In the genomic region with DNA sequence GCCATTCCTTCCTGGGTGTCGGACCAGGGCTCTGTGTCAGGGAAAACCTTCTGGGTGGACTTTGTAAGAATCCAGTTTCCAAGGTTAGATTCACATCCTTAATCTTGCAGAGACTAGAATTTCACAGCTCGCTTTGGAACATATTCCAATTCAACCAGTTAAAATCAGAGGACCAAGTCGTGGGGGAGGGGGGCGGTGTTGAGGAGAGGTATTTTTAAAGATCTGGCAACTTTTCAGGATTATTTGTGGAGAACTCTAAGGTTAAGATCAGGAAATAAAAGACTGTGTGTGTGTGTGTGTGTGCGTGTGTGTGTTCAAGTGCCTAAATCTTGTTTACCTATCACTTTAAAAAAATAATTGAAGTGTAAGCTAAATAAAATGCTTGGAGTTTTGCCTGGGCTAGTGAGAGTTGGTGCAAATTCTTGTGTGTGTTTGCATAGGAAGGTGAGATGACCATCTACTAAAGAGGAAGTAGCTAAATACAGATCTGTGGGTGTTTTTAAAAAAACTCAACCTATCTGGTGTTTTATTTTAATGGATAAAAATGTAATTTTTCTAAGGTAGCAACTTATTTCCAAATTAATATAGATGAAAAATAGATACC, we compare ENCODE assay signal across 16 cellular contexts. TPM values are rescaled to one million over a fixed set of nuclear protein-coding genes. Genes with fewer than 3 reads are reported as not detected.
A peak's percentile ranks its signal among the peaks of the same experiment; 100 is the strongest.
DNase-seq lines count a peak whose midpoint lies in the region; ATAC-seq, FAIRE-seq and TF ChIP-seq lines count a peak whose summit lies in the region.
"Had no signal": no experiment of that assay in that cellular context is flagged by ENCODE, and none has a peak within 500 bp of the region (broad histone marks: within the 10 kb centered on the region; RNA-seq: fewer than 3 reads in every experiment).

No MANE protein-coding gene starts in this region.

- H3K4me1 ChIP-seq in GM12878 (ENCODE audit: control insufficient read depth, insufficient read depth, low read length) (peaks cover 8% of the 10 kb centered on the region), mesendoderm (ENCODE audit: control insufficient read depth, low read depth, low read length) (peaks cover 2% of the 10 kb centered on the region)

- H3K27me3 ChIP-seq in GM12878 (replicated peaks in 1 of 2; ENCODE audit: control insufficient read depth in 2 of 2, insufficient read depth in 2 of 2, low read length in 1 of 2) (peaks cover 1 to 3% of the 10 kb centered on the region in 2 experiments; a peak in 3 of 4 replicates), mesendoderm (ENCODE audit: insufficient read depth, low read length, poor library complexity) (no peaks in the 10 kb centered on the region)
- H3K27me3 ChIP-seq: ovary had no signal

- no peak overlapping the region for H3K23ac ChIP-seq in mesendoderm (ENCODE audit: low read length)

- ATAC-seq in GM12878: peak; percentile 51; the same call in 2 of the 3 replicates
- no peak for ATAC-seq in GM21390 (IDR thresholded peaks at IDR 0.05; ENCODE audit: unreplicated experiment)
- ATAC-seq: WTC11 had no signal

- H3K4me3 ChIP-seq in GM12878: no peak overlapping the region
- H3K4me3 ChIP-seq in mesendoderm (ENCODE audit: low read length): no peak overlapping the region
- H3K4me3 ChIP-seq: ovary, skin epidermis had no signal

- H3K27ac Mint-ChIP-seq in osteocyte (ENCODE audit: unreplicated experiment): no peak overlapping the region
- H3K27ac Mint-ChIP-seq: activated naive CD4-positive, alpha-beta T cell treated with anti-CD3 and anti-CD28 coated beads, Interleukin-2, amount 10 ng/mL, durations not matched to agents 7 days and 5 days; WTC11 had no signal

- 52% methylated on average over 5 of the region's 5 CpGs for whole genome bisulfite sequencing in GM12878 (ENCODE audit: insufficient coverage, insufficient replicate concordance, low lambda C conversion rate, missing lambda C conversion rate)
- WGBS in mesendoderm (ENCODE audit: extremely low coverage, insufficient coverage, low lambda C conversion rate): no CpG with 5 or more reads among the region's 5 CpGs

- no peak overlapping the region for H4K8ac ChIP-seq in mesendoderm (ENCODE audit: low read depth, low read length)

- H3K36me3 ChIP-seq in GM12878 (ENCODE audit: control insufficient read depth in 2 of 2, insufficient read depth in 2 of 2, low read length in 1 of 2): no peaks in the 10 kb centered on the region
- no peaks in the 10 kb centered on the region for H3K36me3 ChIP-seq in mesendoderm (ENCODE audit: control insufficient read depth, insufficient read depth, low read length)
- H3K36me3 ChIP-seq: brain microvascular endothelial cell, ovary had no signal

- H3K9ac ChIP-seq in GM12878 (ENCODE audit: control insufficient read depth, insufficient read depth, low read length) (no peak overlapping the region), mesendoderm (ENCODE audit: low read length) (no peak overlapping the region)

- no peak for TF ChIP-seq RAD21 in GM12878 (IDR thresholded peaks at IDR 0.05; ENCODE audit: insufficient read depth, low read depth, low read length)

- H4K20me1 ChIP-seq in GM12878 (ENCODE audit: control insufficient read depth, insufficient read depth): no peaks in the 10 kb centered on the region; the same call in 1 of the 2 replicates

- in situ Hi-C loops in GM12878 (cut with MboI): no loop called here

- no peak overlapping the region for H2BK120ac ChIP-seq in mesendoderm (ENCODE audit: low read depth, low read length)

- H3K9me3 Mint-ChIP-seq in osteocyte (ENCODE audit: unreplicated experiment): no peaks in the 10 kb centered on the region
- H3K9me3 Mint-ChIP-seq: activated naive CD4-positive, alpha-beta T cell treated with anti-CD3 and anti-CD28 coated beads, Interleukin-2, amount 10 ng/mL, durations not matched to agents 7 days and 5 days; effector memory CD8-positive, alpha-beta T cell; WTC11 had no signal

- POLR2A ChIA-PET in GM12878 (lab: Charles Lee): interaction anchor here (0.7 kb wide), 1 partner anchor 30 kb away, joined by 3 read pairs; no protein-coding TSS in a partner anchor

- TF ChIP-seq POLR2A in GM12878 (IDR thresholded peaks at IDR 0.05; ENCODE audit: low read depth, low read length): no peak

- no peak overlapping the region for H4K5ac ChIP-seq in mesendoderm (ENCODE audit: low read length)

- no peak overlapping the region for H3K4me2 ChIP-seq in GM12878 (ENCODE audit: control insufficient read depth, insufficient read depth)
- H3K4me2 ChIP-seq in mesendoderm (ENCODE audit: low read length): no peak overlapping the region

- RAD21 ChIA-PET in GM12878 (lab: Charles Lee; ENCODE audit: unreplicated experiment): no interaction called here

- intact Hi-C loops in GM12878 (cut with micrococcal nuclease; ENCODE audit: unreplicated experiment): no loop called here

- H3K36me3 Mint-ChIP-seq in osteocyte (ENCODE audit: unreplicated experiment): no peaks in the 10 kb centered on the region
- H3K36me3 Mint-ChIP-seq: WTC11 had no signal

- H3K79me2 ChIP-seq in GM12878 (ENCODE audit: control insufficient read depth, insufficient read depth, low read length): no peaks in the 10 kb centered on the region
- H3K79me2 ChIP-seq in mesendoderm (ENCODE audit: control insufficient read depth, insufficient read depth, low read length): no peaks in the 10 kb centered on the region

- H2AFZ ChIP-seq in GM12878 (ENCODE audit: control insufficient read depth, low read depth, low read length): no peak overlapping the region

- BruUV-seq in GM12878 (replicated peaks; lab: Mats Ljungman, UMichigan): no TSS peak

- SMC1A ChIA-PET in GM12878 (lab: Charles Lee; ENCODE audit: uncharacterized antibody, unreplicated experiment): interaction anchor here (0.7 to 2.6 kb wide), 8 partner anchors 10 to 93 kb away, joined by 3 to 10 read pairs (median 4); no protein-coding TSS in a partner anchor

- no peak overlapping the region for H2BK5ac ChIP-seq in mesendoderm (ENCODE audit: low read length)

- H3K79me1 ChIP-seq in mesendoderm (ENCODE audit: low read length): no peaks in the 10 kb centered on the region

- CTCF ChIA-PET in GM12878 (lab: Yijun Ruan, JAX): interaction anchor here (1.1 to 1.5 kb wide), 2 partner anchors 26 to 93 kb away, joined by 3 to 6 read pairs; no protein-coding TSS in a partner anchor

- no peak overlapping the region for H3K18ac ChIP-seq in mesendoderm (ENCODE audit: low read length)

- peaks cover 37% of the 10 kb centered on the region for H3K27me3 Mint-ChIP-seq in osteocyte (ENCODE audit: unreplicated experiment)
- H3K27me3 Mint-ChIP-seq: effector memory CD8-positive, alpha-beta T cell had no signal

- DNase-seq in NOMO-1 treated with DMSO at 0.1 percent for 48 hours (lab: John Stamatoyannopoulos, UW; ENCODE audit: unreplicated experiment): peak; percentile 12
- no peak for DNase-seq in NOMO-1 treated with dmso at 0.1 percent for 144 hours (lab: John Stamatoyannopoulos, UW; ENCODE audit: unreplicated experiment)
- DNase-seq in NCI-H2107 (lab: John Stamatoyannopoulos, UW): peak; percentile 44
- no peak for DNase-seq in GM12878 (ENCODE audit: low read depth, low spot score)
- DNase-seq in stimulated activated naive CD4-positive, alpha-beta T cell treated with Interleukin-2 at 50 U/mL for 16 hours (lab: John Stamatoyannopoulos, UW): no peak
- no peak for DNase-seq in mesendoderm
- no peak for DNase-seq in osteocyte (ENCODE audit: extremely low spot score, unreplicated experiment)
- DNase-seq: activated naive CD4-positive, alpha-beta T cell treated with anti-CD3 and anti-CD28 coated beads, Interleukin-2, amount 10 ng/mL, durations not matched to agents 7 days and 5 days; brain microvascular endothelial cell; COR-L47; effector memory CD8-positive, alpha-beta T cell; NCI-H1694 treated with DMSO at 0.1 percent for 48 hours; ovary had no signal

- no peaks in the 10 kb centered on the region for H3K4me1 Mint-ChIP-seq in osteocyte (ENCODE audit: unreplicated experiment)

- no peak overlapping the region for H3K27ac ChIP-seq in GM12878 (ENCODE audit: control insufficient read depth, insufficient read depth)
- no peak overlapping the region for H3K27ac ChIP-seq in mesendoderm (ENCODE audit: low read depth, low read length)
- H3K27ac ChIP-seq: brain microvascular endothelial cell, ovary, skin epidermis had no signal

- H2BK15ac ChIP-seq in mesendoderm (replicated peaks; ENCODE audit: low read depth): no peak overlapping the region

- H3K9me3 ChIP-seq in GM12878 (replicated peaks; ENCODE audit: control insufficient read depth, insufficient read depth, low read length): no peaks in the 10 kb centered on the region; the same call in 2 of the 3 replicates
- H3K9me3 ChIP-seq: ovary had no signal

- no peak overlapping the region for H3K4me3 Mint-ChIP-seq in osteocyte (ENCODE audit: unreplicated experiment)
- H3K4me3 Mint-ChIP-seq: activated naive CD4-positive, alpha-beta T cell treated with anti-CD3 and anti-CD28 coated beads, Interleukin-2, amount 10 ng/mL, durations not matched to agents 7 days and 5 days; WTC11 had no signal

- FAIRE-seq in GM12878 (lab: Jason Lieb, UNC): no peak

- no peak for TF ChIP-seq EP300 in GM12878 (IDR thresholded peaks at IDR 0.05; ENCODE audit: borderline replicate concordance in 1 of 2, control insufficient read depth in 1 of 2, low read depth in 2 of 2, low read length in 2 of 2)

- no peak overlapping the region for H3K4ac ChIP-seq in mesendoderm (ENCODE audit: low read depth, low read length)

- H3K56ac ChIP-seq in mesendoderm (ENCODE audit: low read length): no peak overlapping the region

- no peak overlapping the region for H2AK5ac ChIP-seq in mesendoderm (ENCODE audit: low read length)

- TF ChIP-seq CTCF in GM12878 (IDR thresholded peaks at IDR 0.05 in 2 of 3, conservative IDR thresholded peaks at IDR 0.05 in 1 of 3; ENCODE audit: control insufficient read depth in 2 of 3, extremely low read depth in 1 of 3, insufficient read depth in 1 of 3, low read depth in 3 of 3, low read length in 3 of 3) (no peak), osteocyte (IDR thresholded peaks at IDR 0.05) (no peak)

RNA-seq across cellular contexts. Expression of a gene that starts 21.8 kb away (rescaled TPM):
- 0.20 TPM in 1 of 2 replicates, not detected in the other for total RNA-seq in GM12878 (2013; cell fraction: nucleolus; rRNA removed)
- 0.65 and 0.73 TPM in 2 replicates for total RNA-seq in GM12878 (2014; rRNA removed)
- 0.76 and 0.78 TPM in 2 replicates for total RNA-seq in GM12878 (2014; rRNA removed; fragmentation: Illumina TruSeq; extraction: Trizol)
- total RNA-seq in GM12878 (2021): 1.4 and 1.6 TPM in 2 replicates
- polyA plus RNA-seq in GM12878 (2011; ENCODE audit: low read depth): 2.5 TPM
- polyA plus RNA-seq in GM12878 (2011; rRNA removed): 0.19 and 0.20 TPM in 2 replicates
- 0.20 and 0.24 TPM in 2 replicates for polyA plus RNA-seq in GM12878 (2011; cell fraction: cytosol; rRNA removed)
- 0.09 and 0.23 TPM in 2 replicates for polyA plus RNA-seq in GM12878 (2011; cell fraction: nucleus; rRNA removed)
- 2.0 and 3.1 TPM in 2 replicates for polyA plus RNA-seq in GM12878 (2012)
- polyA plus RNA-seq in GM12878 (2014; fragmentation: Illumina TruSeq; extraction: Trizol): 1.1 and 1.3 TPM in 2 replicates
- polyA plus RNA-seq in GM12878 (2014; fragmentation: Nextera tagmentation; extraction: Ambion mirVana): under 1 TPM; 0.31 to 0.53 TPM
- 0.61 and 0.79 TPM in 2 replicates for polyA plus RNA-seq in GM12878 (2014; rRNA removed)
- 1 to 10 TPM; 2.2 to 2.4 TPM for polyA plus RNA-seq in GM12878 (2016; fragmentation: Nextera tagmentation; extraction: Ambion mirVana)
- polyA minus RNA-seq in GM12878 (2011; rRNA and poly(A)+ RNA removed): 0.51 and 0.62 TPM in 2 replicates
- polyA minus RNA-seq in GM12878 (2011; cell fraction: cytosol; rRNA and poly(A)+ RNA removed): 0.31 TPM in 1 of 2 replicates, not detected in the other
- polyA minus RNA-seq in GM12878 (2011; cell fraction: nucleus; rRNA and poly(A)+ RNA removed): 0.12 and 0.29 TPM in 2 replicates
- polyA plus RNA-seq in mesendoderm (2013, experiment 1 of 2): 0.18 TPM
- polyA plus RNA-seq in mesendoderm (2013, experiment 2 of 2): 0.22 TPM
- 0.05 and 0.08 TPM in 2 replicates for total RNA-seq in osteocyte

Comparison
In these comparisons a context has a peak if more than half of its experiments do, and no peak if none do; other contexts are left out.
1. DNase-seq: peak in NOMO-1 treated with DMSO at 0.1 percent for 48 hours (single experiment) and NCI-H2107 (single experiment); none in NOMO-1 treated with dmso at 0.1 percent for 144 hours (single experiment), GM12878 (single experiment), stimulated activated naive CD4-positive, alpha-beta T cell treated with Interleukin-2 at 50 U/mL for 16 hours (single experiment), mesendoderm (single experiment) and osteocyte (single experiment).